8 cellular contexts compared by ENCODE assay signal in the genomic region with DNA sequence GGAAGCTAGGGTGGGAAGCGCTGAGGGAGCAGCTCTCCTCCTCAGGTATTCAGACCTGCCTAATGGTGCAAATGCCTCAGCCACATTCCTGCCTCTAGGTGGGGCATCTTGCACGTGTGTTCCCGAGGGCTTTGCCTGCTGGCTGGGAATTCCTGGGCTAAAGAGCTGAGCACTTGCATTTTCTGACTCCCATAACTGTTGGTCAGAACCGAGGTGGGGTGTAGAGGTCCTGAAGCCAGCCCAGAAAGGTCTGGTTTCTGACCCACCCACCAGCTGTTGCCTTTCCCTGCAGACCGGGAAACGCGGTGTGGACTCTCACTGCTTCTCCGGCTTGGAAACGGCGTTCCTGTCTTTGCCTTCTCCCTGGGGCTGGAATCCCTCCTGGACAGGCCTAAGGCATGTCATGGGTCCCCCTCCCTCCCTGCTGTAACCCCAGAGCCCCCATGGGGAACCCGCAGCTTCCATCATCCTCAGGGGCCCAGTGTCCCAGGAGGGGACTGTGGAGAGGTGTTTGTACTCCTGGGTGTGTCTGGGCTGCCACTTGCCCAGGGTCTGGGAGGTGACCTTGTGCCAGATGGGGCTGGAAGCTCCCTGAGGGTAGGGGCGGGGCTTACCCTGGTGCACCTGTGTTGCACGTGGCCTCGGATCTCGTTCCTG. TPM values are rescaled to one million over a fixed set of nuclear protein-coding genes. Genes with fewer than 3 reads are reported as not detected.
DNase-seq lines count a peak whose midpoint lies in the region; ATAC-seq and TF ChIP-seq lines count a peak whose summit lies in the region.

No MANE protein-coding gene starts in this region.

- no peaks in the 10 kb centered on the region for H3K9me3 ChIP-seq in colonic mucosa

- DNase-seq in NCI-H510A (lab: John Stamatoyannopoulos, UW) (peak; percentile 5), colonic mucosa (peak; percentile 85), lower leg skin (ENCODE audit: low spot score in 2 of 2) (peak; percentile 74 to 91), NCI-H187 treated with DMSO at 0.1 percent for 48 hours (lab: John Stamatoyannopoulos, UW) (no peak)
- DNase-seq in natural killer cell treated with Interleukin-12 subunit alpha and Interleukin-12 subunit beta and Interleukin-15 and Interleukin-18, amount 100 ng/mL, for 72 hours (ENCODE audit: low spot score) = no peak
- DNase-seq in activated CD4-positive, alpha-beta T cell treated with anti-CD3 and anti-CD28 coated beads, Interleukin-2, amount 50 U/mL, for 48 hours = no peak
- no peak for DNase-seq in activated CD4-positive, alpha-beta memory T cell treated with anti-CD3 and anti-CD28 coated beads, Interleukin-2, amount 10 ng/mL, durations not matched to agents 7 days and 5 days

- intact Hi-C loops in colonic mucosa (cut with DNase I) = no loop called here
- intact Hi-C loops in lower leg skin (cut with DNase I; ENCODE audit: low total_unique reads) = no loop called here

- TF ChIP-seq POLR2A in lower leg skin (IDR thresholded peaks at IDR 0.05) = no peak

- no peak overlapping the region for H3K9ac ChIP-seq in colonic mucosa (ENCODE audit: low read depth in 2 of 2, low read length in 2 of 2)

- POLR2A ChIA-PET in activated CD4-positive, alpha-beta memory T cell treated with anti-CD3 and anti-CD28 coated beads, Interleukin-2, amount 10 ng/mL, durations not matched to agents 7 days and 5 days (lab: Charles Lee) = no interaction called here

- H3K9me3 Mint-ChIP-seq in natural killer cell treated with Interleukin-12 subunit alpha and Interleukin-12 subunit beta and Interleukin-15 and Interleukin-18, amount 100 ng/mL, for 72 hours = no peaks in the 10 kb centered on the region
- peaks cover 7% of the 10 kb centered on the region for H3K9me3 Mint-ChIP-seq in activated CD4-positive, alpha-beta memory T cell treated with anti-CD3 and anti-CD28 coated beads, Interleukin-2, amount 10 ng/mL, durations not matched to agents 7 days and 5 days

- peaks cover 0 to 8% of the 10 kb centered on the region in 2 donors for H3K27me3 Mint-ChIP-seq in natural killer cell treated with Interleukin-12 subunit alpha and Interleukin-12 subunit beta and Interleukin-15 and Interleukin-18, amount 100 ng/mL, for 72 hours
- no peaks in the 10 kb centered on the region for H3K27me3 Mint-ChIP-seq in activated CD4-positive, alpha-beta memory T cell treated with anti-CD3 and anti-CD28 coated beads, Interleukin-2, amount 10 ng/mL, durations not matched to agents 7 days and 5 days

- no peak overlapping the region for H3K4me3 ChIP-seq in GM12875 (ENCODE audit: low read depth, low read length)
- H3K4me3 ChIP-seq in colonic mucosa = no peak overlapping the region
- H3K4me3 ChIP-seq in lower leg skin (ENCODE audit: low read depth, poor library complexity, severe bottlenecking) = no peak overlapping the region

- CTCF ChIA-PET in activated CD4-positive, alpha-beta memory T cell treated with anti-CD3 and anti-CD28 coated beads, Interleukin-2, amount 10 ng/mL, durations not matched to agents 7 days and 5 days (lab: Charles Lee) = no interaction called here

- TF ChIP-seq CTCF in GM12875 (IDR thresholded peaks at IDR 0.05; ENCODE audit: borderline replicate concordance, insufficient read depth, low read depth, low read length) = peak; percentile 20; the same call in 1 of the 2 replicates
- TF ChIP-seq CTCF in colonic mucosa (IDR thresholded peaks at IDR 0.05) = peak; percentile 81
- peak in 1 of 3 donors; percentile 76 for TF ChIP-seq CTCF in lower leg skin (IDR thresholded peaks at IDR 0.05)

- H3K27me3 ChIP-seq in colonic mucosa = no peaks in the 10 kb centered on the region

- H3K36me3 Mint-ChIP-seq in natural killer cell treated with Interleukin-12 subunit alpha and Interleukin-12 subunit beta and Interleukin-15 and Interleukin-18, amount 100 ng/mL, for 72 hours = no peaks in the 10 kb centered on the region
- H3K36me3 Mint-ChIP-seq in activated CD4-positive, alpha-beta memory T cell treated with anti-CD3 and anti-CD28 coated beads, Interleukin-2, amount 10 ng/mL, durations not matched to agents 7 days and 5 days (ENCODE audit: low read depth) = no peaks in the 10 kb centered on the region

- no peaks in the 10 kb centered on the region for H3K4me1 ChIP-seq in colonic mucosa

- 32 to 41% methylated on average over 14 to 15 of the region's 15 CpGs for WGBS in lower leg skin, 2 donors

- H3K27ac Mint-ChIP-seq in natural killer cell treated with Interleukin-12 subunit alpha and Interleukin-12 subunit beta and Interleukin-15 and Interleukin-18, amount 100 ng/mL, for 72 hours = no peak overlapping the region
- no peak overlapping the region for H3K27ac Mint-ChIP-seq in activated CD4-positive, alpha-beta memory T cell treated with anti-CD3 and anti-CD28 coated beads, Interleukin-2, amount 10 ng/mL, durations not matched to agents 7 days and 5 days

- no peaks in the 10 kb centered on the region for H3K4me1 Mint-ChIP-seq in natural killer cell treated with Interleukin-12 subunit alpha and Interleukin-12 subunit beta and Interleukin-15 and Interleukin-18, amount 100 ng/mL, for 72 hours (ENCODE audit: low read depth in 2 of 2)
- no peaks in the 10 kb centered on the region for H3K4me1 Mint-ChIP-seq in activated CD4-positive, alpha-beta memory T cell treated with anti-CD3 and anti-CD28 coated beads, Interleukin-2, amount 10 ng/mL, durations not matched to agents 7 days and 5 days

- no peak overlapping the region for H3K27ac ChIP-seq in colonic mucosa

- no peaks in the 10 kb centered on the region for H3K36me3 ChIP-seq in colonic mucosa

- no peak overlapping the region for H3K4me3 Mint-ChIP-seq in natural killer cell treated with Interleukin-12 subunit alpha and Interleukin-12 subunit beta and Interleukin-15 and Interleukin-18, amount 100 ng/mL, for 72 hours
- H3K4me3 Mint-ChIP-seq in activated CD4-positive, alpha-beta memory T cell treated with anti-CD3 and anti-CD28 coated beads, Interleukin-2, amount 10 ng/mL, durations not matched to agents 7 days and 5 days = no peak overlapping the region

- ATAC-seq in natural killer cell treated with Interleukin-12 subunit alpha and Interleukin-12 subunit beta and Interleukin-15 and Interleukin-18, amount 100 ng/mL, for 72 hours = no peak

RNA-seq across cellular contexts. Expression of a gene that starts 24.0 kb away (rescaled TPM):
- total RNA-seq in colonic mucosa (under 1 TPM in 1 of 2 donors, not detected in 1; 0.10 TPM), lower leg skin (1 to 10 TPM in 2 of 4 donors, under 1 TPM in 2; 0.13 to 1.8 (median 0.98) TPM)
- total RNA-seq in natural killer cell treated with Interleukin-12 subunit alpha and Interleukin-12 subunit beta and Interleukin-15 and Interleukin-18, amount 100 ng/mL, for 72 hours = under 1 TPM in 1 of 2 donors, not detected in 1; 0.89 TPM
- under 1 TPM; 0.13 to 0.18 TPM for total RNA-seq in activated CD4-positive, alpha-beta memory T cell treated with anti-CD3 and anti-CD28 coated beads, Interleukin-2, amount 10 ng/mL, durations not matched to agents 7 days and 5 days

Comparison
In these comparisons a context has a peak if more than half of its experiments do, and no peak if none do; other contexts are left out.
1. DNase-seq: peak in NCI-H510A (single experiment), colonic mucosa (single experiment) and lower leg skin (2 of 2); none in natural killer cell treated with Interleukin-12 subunit alpha and Interleukin-12 subunit beta and Interleukin-15 and Interleukin-18, amount 100 ng/mL, for 72 hours (single experiment), NCI-H187 treated with DMSO at 0.1 percent for 48 hours (single experiment), activated CD4-positive, alpha-beta T cell treated with anti-CD3 and anti-CD28 coated beads, Interleukin-2, amount 50 U/mL, for 48 hours (0 of 2) and activated CD4-positive, alpha-beta memory T cell treated with anti-CD3 and anti-CD28 coated beads, Interleukin-2, amount 10 ng/mL, durations not matched to agents 7 days and 5 days (single experiment).